ENCODE assay signal across 1 cellular context in genomic region chr7:44767912-44768662, GRCh38.
TF ChIP-seq lines count a peak whose summit lies in the region.

No MANE protein-coding gene starts in this region.

TF ChIP-seq in SK-N-SH treated with all-trans-retinoic acid at 6 μM for 48 hours, 23 proteins besides CTCF, POLR2A, EP300 and RAD21 (continued from another document):
- TF ChIP-seq, protein P1, sequence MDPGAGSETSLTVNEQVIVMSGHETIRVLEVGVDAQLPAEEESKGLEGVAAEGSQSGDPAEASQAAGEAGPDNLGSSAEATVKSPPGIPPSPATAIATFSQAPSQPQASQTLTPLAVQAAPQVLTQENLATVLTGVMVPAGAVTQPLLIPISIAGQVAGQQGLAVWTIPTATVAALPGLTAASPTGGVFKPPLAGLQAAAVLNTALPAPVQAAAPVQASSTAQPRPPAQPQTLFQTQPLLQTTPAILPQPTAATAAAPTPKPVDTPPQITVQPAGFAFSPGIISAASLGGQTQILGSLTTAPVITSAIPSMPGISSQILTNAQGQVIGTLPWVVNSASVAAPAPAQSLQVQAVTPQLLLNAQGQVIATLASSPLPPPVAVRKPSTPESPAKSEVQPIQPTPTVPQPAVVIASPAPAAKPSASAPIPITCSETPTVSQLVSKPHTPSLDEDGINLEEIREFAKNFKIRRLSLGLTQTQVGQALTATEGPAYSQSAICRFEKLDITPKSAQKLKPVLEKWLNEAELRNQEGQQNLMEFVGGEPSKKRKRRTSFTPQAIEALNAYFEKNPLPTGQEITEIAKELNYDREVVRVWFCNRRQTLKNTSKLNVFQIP (CRISPR knock-in tag; IDR thresholded peaks at IDR 0.05; ENCODE audit: borderline replicate concordance, low read depth) = no peak
- TF ChIP-seq TCF4 (CRISPR knock-in tag; IDR thresholded peaks at IDR 0.05; ENCODE audit: borderline replicate concordance) = no peak
- no peak for TF ChIP-seq TOX (CRISPR knock-in tag; IDR thresholded peaks at IDR 0.05; ENCODE audit: borderline replicate concordance)
